Comparison of ENCODE assay signal across 8 cellular contexts in the genomic region with DNA sequence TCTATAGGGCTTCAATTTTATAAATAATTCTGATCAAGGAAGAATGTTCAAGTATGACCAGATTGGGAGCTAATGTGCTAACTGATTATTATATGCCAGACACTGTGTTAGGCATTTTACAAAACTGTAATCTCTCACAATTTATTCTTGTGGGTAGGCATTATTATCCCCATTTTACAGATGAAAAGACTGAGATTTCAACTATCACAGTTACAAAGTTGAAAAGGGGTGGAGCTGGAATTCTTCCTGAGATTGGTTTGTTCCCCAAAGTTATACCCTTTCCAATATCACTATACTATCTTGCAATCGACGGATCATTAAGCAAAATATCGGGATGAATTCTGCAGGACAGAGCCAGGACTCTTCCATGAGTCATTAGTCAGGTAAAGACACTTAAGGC.
"Had no signal": no experiment of that assay in that cellular context is flagged by ENCODE, and none has a peak within 500 bp of the region (broad histone marks: within the 10 kb centered on the region; RNA-seq: fewer than 3 reads in every experiment).

No MANE protein-coding gene starts in this region.

- H3K4me3 ChIP-seq: GM12878 had no signal

- ATAC-seq: GM12878 had no signal

- FAIRE-seq: G401.6, GM12878, GM12891, GM12892, GM18507, GM19239 had no signal

- DNase-seq: GDM1, GF-D8 had no signal
